Comparison of ENCODE assay signal across 25 cellular contexts in the genomic region with DNA sequence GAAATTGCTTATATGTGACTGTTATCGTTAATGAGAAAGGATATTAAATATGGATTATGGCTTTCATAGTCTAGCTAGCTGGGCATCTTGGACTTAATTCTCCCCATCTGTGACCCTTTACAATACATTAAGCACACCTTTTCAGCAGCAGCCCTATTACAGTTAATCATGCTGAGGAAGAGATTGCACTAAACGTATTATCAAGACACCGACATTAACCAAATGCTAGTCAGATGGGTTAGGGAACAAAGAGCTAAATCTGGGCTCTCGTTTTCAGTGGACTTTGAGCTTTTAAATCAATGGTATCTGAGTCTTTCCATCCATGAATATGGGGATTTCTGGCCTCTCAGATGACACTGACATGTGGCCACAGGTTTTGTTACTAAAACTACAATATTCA.
"Had no signal": no experiment of that assay in that cellular context is flagged by ENCODE, and none has a peak within 500 bp of the region (broad histone marks: within the 10 kb centered on the region; RNA-seq: fewer than 3 reads in every experiment).

No MANE protein-coding gene starts in this region.

- H3K27me3 Mint-ChIP-seq: activated naive CD8-positive, alpha-beta T cell treated with anti-CD3 and anti-CD28 coated beads, Interleukin-2, amount 10 ng/mL, durations not matched to agents 7 days and 5 days; brain; progenitor cell of endocrine pancreas; stimulated activated naive CD8-positive, alpha-beta T cell treated with anti-CD3 and anti-CD28 coated beads, Interleukin-15, amount 100 ng/mL, for 72 hours had no signal

- FAIRE-seq: keratinocyte had no signal

- H3K27ac Mint-ChIP-seq: activated naive CD4-positive, alpha-beta T cell treated with anti-CD3 and anti-CD28 coated beads for 36 hours; activated naive CD8-positive, alpha-beta T cell treated with anti-CD3 and anti-CD28 coated beads, Interleukin-2, amount 10 ng/mL, durations not matched to agents 7 days and 5 days; mesothelial cell of epicardium; naive B cell; nephron progenitor cell; progenitor cell of endocrine pancreas; stimulated activated naive CD8-positive, alpha-beta T cell treated with anti-CD3 and anti-CD28 coated beads, Interleukin-15, amount 100 ng/mL, for 72 hours had no signal

- ATAC-seq: activated CD4-positive, CD25-positive, alpha-beta regulatory T cell treated with anti-CD3 and anti-CD28 coated beads, Interleukin-2, amount 50 U/mL, for 24 hours; gastroesophageal sphincter; left colon; stimulated activated naive CD8-positive, alpha-beta T cell treated with anti-CD3 and anti-CD28 coated beads, Interleukin-15, amount 100 ng/mL, for 72 hours had no signal

- H3K36me3 Mint-ChIP-seq: brain, naive B cell had no signal

- H3K4me1 Mint-ChIP-seq: activated naive CD8-positive, alpha-beta T cell treated with anti-CD3 and anti-CD28 coated beads, Interleukin-2, amount 10 ng/mL, durations not matched to agents 7 days and 5 days; naive B cell; stimulated activated naive CD8-positive, alpha-beta T cell treated with anti-CD3 and anti-CD28 coated beads, Interleukin-15, amount 100 ng/mL, for 72 hours had no signal

- H3K4me3 Mint-ChIP-seq: activated naive CD4-positive, alpha-beta T cell treated with anti-CD3 and anti-CD28 coated beads for 36 hours; activated naive CD8-positive, alpha-beta T cell treated with anti-CD3 and anti-CD28 coated beads, Interleukin-2, amount 10 ng/mL, durations not matched to agents 7 days and 5 days; brain; mesothelial cell of epicardium; naive B cell; nephron progenitor cell; stimulated activated naive CD8-positive, alpha-beta T cell treated with anti-CD3 and anti-CD28 coated beads, Interleukin-15, amount 100 ng/mL, for 72 hours had no signal

- DNase-seq: activated CD4-positive, alpha-beta T cell treated with anti-CD3 and anti-CD28 coated beads for 48 hours; activated CD4-positive, alpha-beta T cell treated with anti-CD3 and anti-CD28 coated beads, Interleukin-2, amount 50 U/mL, for 48 hours; activated CD8-positive, alpha-beta memory T cell treated with anti-CD3 and anti-CD28 coated beads for 24 hours; activated effector memory CD4-positive, alpha-beta T cell treated with Interleukin-2 at 50 U/mL for 16 hours; activated naive CD4-positive, alpha-beta T cell treated with anti-CD3 and anti-CD28 coated beads for 36 hours; activated naive CD8-positive, alpha-beta T cell treated with anti-CD3 and anti-CD28 coated beads, Interleukin-2, amount 10 ng/mL, durations not matched to agents 7 days and 5 days; dorsolateral prefrontal cortex; effector memory CD4-positive, alpha-beta T cell; left colon; naive B cell; nephron progenitor cell; ovary; retina; stimulated activated CD4-positive, alpha-beta T cell treated with anti-CD3 and anti-CD28 coated beads, Interleukin-12 subunit alpha, Interleukin-12 subunit beta, amount 100 ng/mL, for 4 hours; stimulated activated CD4-positive, alpha-beta T cell treated with anti-CD3 and anti-CD28 coated beads, Interleukin-4, amount 100 ng/mL, for 1 hour; stimulated activated naive CD8-positive, alpha-beta T cell treated with anti-CD3 and anti-CD28 coated beads, Interleukin-15, amount 100 ng/mL, for 72 hours; T-helper 9 cell; thyroid gland; upper lobe of left lung had no signal
